Comparison of ENCODE assay signal across 9 cellular contexts in genomic region chr17:57876023-57876865, GRCh38. TPM values are rescaled to one million over a fixed set of nuclear protein-coding genes. Genes with fewer than 3 reads are reported as not detected.
A peak's percentile ranks its signal among the peaks of the same experiment; 100 is the strongest.
DNase-seq lines count a peak whose midpoint lies in the region; ATAC-seq and TF ChIP-seq lines count a peak whose summit lies in the region.
"Had no signal": no experiment of that assay in that cellular context is flagged by ENCODE, and none has a peak within 500 bp of the region (broad histone marks: within the 10 kb centered on the region; RNA-seq: fewer than 3 reads in every experiment).

No MANE protein-coding gene starts in this region.

- H3K9me3 ChIP-seq in IMR-90 (ENCODE audit: control insufficient read depth, insufficient read depth, low read length) = no peaks in the 10 kb centered on the region
- H3K9me3 ChIP-seq in body of pancreas = no peaks in the 10 kb centered on the region

- H3K4me3 ChIP-seq in IMR-90 (ENCODE audit: insufficient read depth, low read depth, low read length) (no peak overlapping the region), body of pancreas (no peak overlapping the region)

- H4K8ac ChIP-seq in IMR-90 (ENCODE audit: low read depth in 2 of 2, low read length in 2 of 2) = peak overlapping the region; percentile 75 to 87

- H4K20me1 ChIP-seq in IMR-90 (ENCODE audit: insufficient read depth, low read length) = no peaks in the 10 kb centered on the region; the same call in 1 of the 2 replicates

- H3K4ac ChIP-seq in IMR-90 (ENCODE audit: low read depth, low read length) = peak overlapping the region; percentile 96

- peak overlapping the region; percentile 74 for H3K27ac ChIP-seq in IMR-90 (ENCODE audit: insufficient read depth, low read length)
- peak overlapping the region; percentile 52 to 83 (median 70) for H3K27ac ChIP-seq in body of pancreas
- peak overlapping the region; percentile 95 for H3K27ac ChIP-seq in layer of hippocampus (ENCODE audit: low read depth, low read length)
- peak overlapping the region; percentile 92 for H3K27ac ChIP-seq in temporal lobe (ENCODE audit: low read depth, low read length)

- CTCF ChIA-PET in IMR-90 (lab: Yijun Ruan, JAX) = interaction anchor here (0.6 to 2.0 kb wide), 6 partner anchors 16 to 424 kb away, joined by 3 to 7 read pairs (median 6); no protein-coding TSS in a partner anchor

- H2AK9ac ChIP-seq in IMR-90 (replicated peaks; ENCODE audit: low read depth, low read length, poor library complexity) = peak overlapping the region; percentile 73

- peak overlapping the region; percentile 84 for H3K23ac ChIP-seq in IMR-90 (ENCODE audit: low read depth, low read length)

- H2BK120ac ChIP-seq in IMR-90 (ENCODE audit: low read depth, low read length) = peak overlapping the region; percentile 97

- intact Hi-C loops in IMR-90 (cut with micrococcal nuclease) (no loop called here), body of pancreas (cut with DNase I) (no loop called here)

- peak overlapping the region; percentile 77 for H2BK5ac ChIP-seq in IMR-90 (ENCODE audit: low read depth, low read length, poor library complexity, severe bottlenecking)

- H3K18ac ChIP-seq in IMR-90 (ENCODE audit: low read depth, low read length) = peak overlapping the region; percentile 55

- H3K14ac ChIP-seq in IMR-90 (replicated peaks; ENCODE audit: low read depth, low read length) = peak overlapping the region; percentile 94

- 80% methylated on average over 9 of the region's 15 CpGs; no CpG with 5 or more reads in 1 of the 2 experiments for WGBS in IMR-90 (ENCODE audit: extremely low coverage in 2 of 2, insufficient read length in 1 of 2), 2 experiments
- WGBS in body of pancreas, 2 donors = 79 to 85% methylated on average over 15 of the region's 15 CpGs

- in situ Hi-C loops in IMR-90 (cut with MboI; ENCODE audit: low sequenced_read_pairs) = no loop called here

- DNase-seq in IMR-90 (peak; percentile 40), body of pancreas (no peak), DMS 273 treated with DMSO at 0.1 percent for 48 hours (lab: John Stamatoyannopoulos, UW) (no peak), A172 (ENCODE audit: low spot score) (no peak)
- DNase-seq: activated CD8-positive, alpha-beta memory T cell treated with anti-CD3 and anti-CD28 coated beads, Interleukin-2, amount 10 ng/mL, durations not matched to agents 7 days and 5 days; NCI-H1436 treated with DMSO at 0.1 percent for 48 hours had no signal

- peak overlapping the region; percentile 83 for H3K56ac ChIP-seq in IMR-90 (ENCODE audit: extremely low read depth, insufficient read depth, low read length)

- no TSS peak for BruUV-seq in IMR-90 (replicated peaks; lab: Mats Ljungman, UMichigan)

- POLR2A ChIA-PET in IMR-90 (lab: Charles Lee; ENCODE audit: unreplicated experiment) = interaction anchor here (1.2 to 2.2 kb wide), 5 partner anchors 15 to 123 kb away, joined by 3 to 15 read pairs (median 5); partner anchors contain the start of gene CUEDC1

- TF ChIP-seq CTCF in IMR-90 (conservative IDR thresholded peaks at IDR 0.05; ENCODE audit: low read depth, low read length) (no peak), body of pancreas (IDR thresholded peaks at IDR 0.05) (no peak)

- peaks cover 47% of the 10 kb centered on the region for H3K9me1 ChIP-seq in IMR-90 (ENCODE audit: insufficient read depth, low read length)

- H3K4me1 ChIP-seq in IMR-90 (ENCODE audit: control insufficient read depth, insufficient read depth, low read length) = peaks cover 55% of the 10 kb centered on the region
- H3K4me1 ChIP-seq in body of pancreas = peaks cover 53% of the 10 kb centered on the region

- H2BK15ac ChIP-seq in IMR-90 (ENCODE audit: low read depth, low read length) = peak overlapping the region; percentile 97

- H3K27me3 ChIP-seq in IMR-90 (ENCODE audit: control insufficient read depth, insufficient read depth, low read length) (no peaks in the 10 kb centered on the region), body of pancreas (no peaks in the 10 kb centered on the region), layer of hippocampus (ENCODE audit: control insufficient read depth, insufficient read depth, low read length) (no peaks in the 10 kb centered on the region)

- H3K79me1 ChIP-seq in IMR-90 (ENCODE audit: low read depth in 1 of 2, low read length in 2 of 2) = peaks cover 20 to 67% of the 10 kb centered on the region in 2 experiments

- H3K9ac ChIP-seq in IMR-90 (ENCODE audit: low read depth, low read length) = peak overlapping the region; percentile 49

- H4K5ac ChIP-seq in IMR-90 (ENCODE audit: low read depth, low read length) = peak overlapping the region; percentile 47

- peak overlapping the region; percentile 96 for H4K91ac ChIP-seq in IMR-90 (ENCODE audit: insufficient read depth, low read depth, low read length)

- H2AFZ ChIP-seq in IMR-90 (replicated peaks; ENCODE audit: low read length, poor library complexity) = no peak overlapping the region

- TF ChIP-seq RAD21 in IMR-90 (IDR thresholded peaks at IDR 0.05; ENCODE audit: low read length) = no peak

- dilution Hi-C loops in IMR-90 (cut with HindIII; ENCODE audit: low sequenced_read_pairs, unreplicated experiment) = no loop called here

- peak overlapping the region; percentile 93 for H2BK20ac ChIP-seq in IMR-90 (ENCODE audit: low read depth, low read length)

- H2AK5ac ChIP-seq in IMR-90 (ENCODE audit: low read depth, low read length) = peak overlapping the region; percentile 100

- H3K36me3 ChIP-seq in IMR-90 (ENCODE audit: control insufficient read depth, insufficient read depth, low read length) (peaks cover 30% of the 10 kb centered on the region), body of pancreas (replicated peaks in 1 of 2; ENCODE audit: insufficient read depth in 1 of 2, low read depth in 2 of 2) (no peaks in the 10 kb centered on the region)

- TF ChIP-seq POLR2A in IMR-90 (IDR thresholded peaks at IDR 0.05; ENCODE audit: low read depth, low read length) (no peak), body of pancreas (IDR thresholded peaks at IDR 0.05) (no peak)

- ATAC-seq in IMR-90 (ENCODE audit: low read depth) = no peak
- ATAC-seq in body of pancreas = no peak
- no peak for ATAC-seq in GM18909 (IDR thresholded peaks at IDR 0.05; ENCODE audit: poor library complexity, unreplicated experiment)
- ATAC-seq: activated CD8-positive, alpha-beta memory T cell treated with anti-CD3 and anti-CD28 coated beads, Interleukin-2, amount 10 ng/mL, durations not matched to agents 7 days and 5 days had no signal

- H3K4me2 ChIP-seq in IMR-90 (ENCODE audit: low read depth, low read length) = no peak overlapping the region

TF ChIP-seq in IMR-90, 13 proteins besides CTCF, POLR2A, EP300 and RAD21:
- no peak for TF ChIP-seq NFE2L2 (IDR thresholded peaks at IDR 0.05; ENCODE audit: low read depth, low read length)
- TF ChIP-seq RFX5 (IDR thresholded peaks at IDR 0.05; ENCODE audit: low read depth, low read length) = no peak
- TF ChIP-seq FOS (IDR thresholded peaks at IDR 0.05; ENCODE audit: low read depth, low read length) = no peak
- TF ChIP-seq BHLHE40 (IDR thresholded peaks at IDR 0.05; ENCODE audit: low read depth, low read length) = no peak
- TF ChIP-seq, protein P1, sequence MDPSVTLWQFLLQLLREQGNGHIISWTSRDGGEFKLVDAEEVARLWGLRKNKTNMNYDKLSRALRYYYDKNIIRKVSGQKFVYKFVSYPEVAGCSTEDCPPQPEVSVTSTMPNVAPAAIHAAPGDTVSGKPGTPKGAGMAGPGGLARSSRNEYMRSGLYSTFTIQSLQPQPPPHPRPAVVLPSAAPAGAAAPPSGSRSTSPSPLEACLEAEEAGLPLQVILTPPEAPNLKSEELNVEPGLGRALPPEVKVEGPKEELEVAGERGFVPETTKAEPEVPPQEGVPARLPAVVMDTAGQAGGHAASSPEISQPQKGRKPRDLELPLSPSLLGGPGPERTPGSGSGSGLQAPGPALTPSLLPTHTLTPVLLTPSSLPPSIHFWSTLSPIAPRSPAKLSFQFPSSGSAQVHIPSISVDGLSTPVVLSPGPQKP (IDR thresholded peaks at IDR 0.05; ENCODE audit: borderline replicate concordance, low read depth, low read length) = no peak
- TF ChIP-seq CHD1 (IDR thresholded peaks at IDR 0.05; ENCODE audit: low read depth, low read length) = no peak
TF ChIP-seq in IMR-90: peak in this region for 0.

RNA-seq across cellular contexts. Expression of gene MRPS23, which starts 26.4 kb away (rescaled TPM):
- total RNA-seq in IMR-90 (2012; rRNA removed) (37.3 and 41.7 TPM in 2 replicates), body of pancreas (10 to 100 TPM in 1 of 2 donors, 1 to 10 TPM in 1; 1.3 to 13.7 TPM), temporal lobe (17.7 TPM)
- polyA plus RNA-seq in IMR-90 (2012; rRNA removed) = 22.1 and 23.5 TPM in 2 replicates
- polyA plus RNA-seq in IMR-90 (2012; cell fraction: cytosol; rRNA removed) = 22.4 and 35.2 TPM in 2 replicates
- polyA plus RNA-seq in IMR-90 (2012; cell fraction: nucleus; rRNA removed; ENCODE audit: low replicate concordance) = 9.9 and 18.3 TPM in 2 replicates
- 67.2 and 83.7 TPM in 2 replicates for total RNA-seq in A172 (2014; rRNA removed; shearing (Covaris generic))
